In genomic region chr1:55980574-55980973, GRCh38 we compare ENCODE assay signal across 33 cellular contexts.
"Had no signal": no experiment of that assay in that cellular context is flagged by ENCODE, and none has a peak within 500 bp of the region (broad histone marks: within the 10 kb centered on the region; RNA-seq: fewer than 3 reads in every experiment).

No MANE protein-coding gene starts in this region.

- H3K36me3 ChIP-seq: adrenal gland, brain microvascular endothelial cell, left ventricle myocardium inferior, ovary, sigmoid colon, upper lobe of left lung had no signal

- H3K4me3 ChIP-seq: adrenal gland, coronary artery, dorsolateral prefrontal cortex, left ventricle myocardium inferior, lung, ovary, sigmoid colon, smooth muscle cell, upper lobe of left lung had no signal

- H3K27ac ChIP-seq: adrenal gland, brain microvascular endothelial cell, coronary artery, dorsolateral prefrontal cortex, left ventricle myocardium inferior, ovary, sigmoid colon, upper lobe of left lung, VCaP had no signal

- H3K9me3 ChIP-seq: adrenal gland, ovary, sigmoid colon, upper lobe of left lung had no signal

- H3K9me3 Mint-ChIP-seq: stimulated activated naive CD8-positive, alpha-beta T cell treated with anti-CD3 and anti-CD28 coated beads, Interleukin-15, amount 100 ng/mL, for 72 hours; T-helper 1 cell treated with Interleukin-12 subunit alpha and Interleukin-12 subunit beta and Interleukin-4 antibody, amounts not matched to agents 30 μg/mL and 1 μg/mL, for 36 hours had no signal

- FAIRE-seq: frontal cortex, TTC549 had no signal

- H3K36me3 Mint-ChIP-seq: activated naive CD8-positive, alpha-beta T cell; stimulated activated memory B cell treated with anti-CD40 and anti-IgM and Interleukin-4, amounts not matched to agents 10 μg/mL and 1 μg/mL and 100 μg/mL, for 72 hours had no signal

- H3K4me1 Mint-ChIP-seq: nephron; stimulated activated memory B cell treated with anti-CD40 and anti-IgM and Interleukin-4, amounts not matched to agents 10 μg/mL and 1 μg/mL and 100 μg/mL, for 72 hours; stimulated activated naive CD8-positive, alpha-beta T cell treated with anti-CD3 and anti-CD28 coated beads, Interleukin-15, amount 100 ng/mL, for 72 hours had no signal

- H3K4me3 Mint-ChIP-seq: activated naive CD8-positive, alpha-beta T cell; nephron; stimulated activated memory B cell treated with anti-CD40 and anti-IgM and Interleukin-4, amounts not matched to agents 10 μg/mL and 1 μg/mL and 100 μg/mL, for 72 hours; stimulated activated naive CD8-positive, alpha-beta T cell treated with anti-CD3 and anti-CD28 coated beads, Interleukin-15, amount 100 ng/mL, for 72 hours; T-helper 1 cell treated with Interleukin-12 subunit alpha and Interleukin-12 subunit beta and Interleukin-4 antibody, amounts not matched to agents 30 μg/mL and 1 μg/mL, for 36 hours had no signal

- DNase-seq: activated CD4-positive, alpha-beta T cell treated with anti-CD3 and anti-CD28 coated beads for 48 hours; activated CD4-positive, alpha-beta T cell treated with anti-CD3 and anti-CD28 coated beads, Interleukin-2, amount 50 U/mL, for 48 hours; activated CD8-positive, alpha-beta memory T cell treated with anti-CD3 and anti-CD28 coated beads for 24 hours; activated effector memory CD4-positive, alpha-beta T cell treated with Interleukin-2 at 50 U/mL for 16 hours; activated naive CD4-positive, alpha-beta T cell treated with Interleukin-2 at 50 U/mL for 16 hours; adrenal gland; brain microvascular endothelial cell; dorsolateral prefrontal cortex; effector memory CD4-positive, alpha-beta T cell; erythroblast; glutamatergic neuron; islet precursor cell; left ventricle myocardium inferior; ovary; sigmoid colon; stimulated activated CD4-positive, alpha-beta T cell treated with anti-CD3 and anti-CD28 coated beads, Interleukin-1b, Interleukin-23, amount 100 ng/mL, for 48 hours; stimulated activated CD4-positive, alpha-beta T cell treated with anti-CD3 and anti-CD28 coated beads, Interleukin-4, amount 100 ng/mL, for 4 hours; stimulated activated CD8-positive, alpha-beta memory T cell treated with anti-CD3 and anti-CD28 coated beads, Interleukin-4, amount 100 ng/mL, for 48 hours; stimulated activated naive CD8-positive, alpha-beta T cell treated with anti-CD3 and anti-CD28 coated beads, Interleukin-15, amount 100 ng/mL, for 72 hours; substantia nigra; T-helper 9 cell; upper lobe of left lung had no signal

- H3K4me1 ChIP-seq: adrenal gland, left ventricle myocardium inferior, upper lobe of left lung had no signal

- ATAC-seq: stimulated activated memory B cell treated with anti-CD40 and anti-IgM and Interleukin-4, amounts not matched to agents 10 μg/mL and 1 μg/mL and 100 μg/mL, for 72 hours; stimulated activated naive CD8-positive, alpha-beta T cell treated with anti-CD3 and anti-CD28 coated beads, Interleukin-15, amount 100 ng/mL, for 72 hours had no signal

- H3K27me3 ChIP-seq: adrenal gland, brain microvascular endothelial cell, dorsolateral prefrontal cortex, ovary, sigmoid colon, upper lobe of left lung had no signal

- H3K27ac Mint-ChIP-seq: activated naive CD8-positive, alpha-beta T cell; nephron; progenitor cell of endocrine pancreas; stimulated activated memory B cell treated with anti-CD40 and anti-IgM and Interleukin-4, amounts not matched to agents 10 μg/mL and 1 μg/mL and 100 μg/mL, for 72 hours; stimulated activated naive CD8-positive, alpha-beta T cell treated with anti-CD3 and anti-CD28 coated beads, Interleukin-15, amount 100 ng/mL, for 72 hours; T-helper 1 cell treated with Interleukin-12 subunit alpha and Interleukin-12 subunit beta and Interleukin-4 antibody, amounts not matched to agents 30 μg/mL and 1 μg/mL, for 36 hours had no signal

- H3K4me2 ChIP-seq: smooth muscle cell had no signal
